In the genomic region with DNA sequence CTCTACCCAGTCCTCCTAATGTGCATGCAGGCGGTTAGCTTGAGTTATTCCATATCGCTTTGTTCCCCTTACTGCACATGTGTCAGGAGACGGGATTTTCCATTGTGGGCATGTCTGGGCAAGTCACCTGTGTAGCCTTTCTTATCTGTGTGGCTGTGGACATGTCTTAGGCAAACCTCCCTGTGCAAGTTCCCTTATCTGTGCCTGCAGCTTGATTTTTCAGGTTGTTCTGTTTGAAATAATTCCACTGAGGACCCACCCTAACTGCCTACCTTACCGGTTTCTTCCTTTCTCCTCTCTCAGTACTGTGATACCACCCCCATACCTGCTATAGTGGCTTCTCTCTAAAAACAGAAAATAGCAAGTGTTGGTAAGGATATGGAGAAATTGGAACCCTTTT, we compare ENCODE assay signal across 32 cellular contexts.
DNase-seq lines count a peak whose midpoint lies in the region; ATAC-seq, FAIRE-seq and TF ChIP-seq lines count a peak whose summit lies in the region.
"Had no signal": no experiment of that assay in that cellular context is flagged by ENCODE, and none has a peak within 500 bp of the region (broad histone marks: within the 10 kb centered on the region; RNA-seq: fewer than 3 reads in every experiment).

No MANE protein-coding gene starts in this region.

- POLR2A ChIA-PET in Caco-2 (lab: Charles Lee): no interaction called here

- intact Hi-C loops in Caco-2 (cut with micrococcal nuclease; ENCODE audit: unreplicated experiment): no loop called here

- H3K36me3 ChIP-seq in bronchial epithelial cell (ENCODE audit: control insufficient read depth, insufficient read depth, low read length): no peaks in the 10 kb centered on the region
- H3K36me3 ChIP-seq in Caco-2 (ENCODE audit: control insufficient read depth, insufficient read depth, low read length): no peaks in the 10 kb centered on the region

- no TSS peak for BruUV-seq in Caco-2 (replicated peaks; lab: Mats Ljungman, UMichigan)

- CTCF ChIA-PET in Caco-2 (lab: Charles Lee): no interaction called here

- no peak for ATAC-seq in HG03196 (IDR thresholded peaks at IDR 0.05; ENCODE audit: unreplicated experiment)
- ATAC-seq: activated naive CD8-positive, alpha-beta T cell treated with anti-CD3 and anti-CD28 coated beads, Interleukin-2, amount 50 U/mL, for 24 hours; natural killer cell had no signal

- TF ChIP-seq CTCF in bronchial epithelial cell (IDR thresholded peaks at IDR 0.05; ENCODE audit: insufficient read depth, low read length, severe bottlenecking): no peak
- no peak for TF ChIP-seq CTCF in progenitor cell of endocrine pancreas (IDR thresholded peaks at IDR 0.05; ENCODE audit: unreplicated experiment)
- TF ChIP-seq CTCF in Caco-2 (IDR thresholded peaks at IDR 0.05; ENCODE audit: insufficient read depth in 1 of 2, low read depth in 1 of 2, low read length in 1 of 2, severe bottlenecking in 1 of 2, unreplicated experiment in 1 of 2): no peak

- H3K4me3 ChIP-seq in bronchial epithelial cell (ENCODE audit: low read depth, low read length) (no peak overlapping the region), Caco-2 (ENCODE audit: low read depth, low read length) (no peak overlapping the region)
- H3K4me3 ChIP-seq: dorsolateral prefrontal cortex, skin epidermis had no signal

- DNase-seq in T-helper 1 cell (no peak), NCI-H526 treated with DMSO at 0.1 percent for 48 hours (lab: John Stamatoyannopoulos, UW) (peak; percentile 15), bronchial epithelial cell (ENCODE audit: low read depth) (peak; percentile 62), progenitor cell of endocrine pancreas (ENCODE audit: low spot score, unreplicated experiment) (no peak), Caco-2 (no peak), NCI-H2196 treated with DMSO at 0.1 percent for 48 hours (lab: John Stamatoyannopoulos, UW; ENCODE audit: unreplicated experiment) (no peak)
- DNase-seq: activated CD4-positive, alpha-beta memory T cell treated with anti-CD3 and anti-CD28 coated beads for 36 hours; activated CD4-positive, CD25-positive, alpha-beta regulatory T cell; activated effector memory CD4-positive, alpha-beta T cell treated with Interleukin-2 at 50 U/mL for 16 hours; activated naive CD8-positive, alpha-beta T cell treated with anti-CD3 and anti-CD28 coated beads, Interleukin-2, amount 50 U/mL, for 24 hours; CD4-positive, alpha-beta memory T cell; cerebellar nuclear complex; DMS 273 treated with DMSO at 0.1 percent for 48 hours; dorsolateral prefrontal cortex; EL; HFFc6; kidney; natural killer cell; NCI-H1105 treated with DMSO at 0.1 percent for 48 hours; NCI-H1930; NCI-H446; occipital lobe; Right ventricle myocardium superior; T-helper 9 cell had no signal

- peaks cover 7% of the 10 kb centered on the region for H3K9me3 Mint-ChIP-seq in T-helper 1 cell treated with Interleukin-12 subunit alpha and Interleukin-12 subunit beta and Interleukin-4 antibody, amounts not matched to agents 30 μg/mL and 1 μg/mL, for 36 hours
- H3K9me3 Mint-ChIP-seq in progenitor cell of endocrine pancreas (ENCODE audit: low read depth) (peaks cover 15% of the 10 kb centered on the region), Caco-2 (ENCODE audit: unreplicated experiment) (peaks cover 18% of the 10 kb centered on the region)
- H3K9me3 Mint-ChIP-seq: natural killer cell had no signal

- H3K27me3 Mint-ChIP-seq in T-helper 1 cell treated with Interleukin-12 subunit alpha and Interleukin-12 subunit beta and Interleukin-4 antibody, amounts not matched to agents 30 μg/mL and 1 μg/mL, for 36 hours (ENCODE audit: low read depth): no peaks in the 10 kb centered on the region
- H3K27me3 Mint-ChIP-seq in progenitor cell of endocrine pancreas (no peaks in the 10 kb centered on the region), Caco-2 (ENCODE audit: insufficient read depth, unreplicated experiment) (no peaks in the 10 kb centered on the region)
- H3K27me3 Mint-ChIP-seq: activated CD4-positive, alpha-beta memory T cell treated with anti-CD3 and anti-CD28 coated beads for 36 hours; activated naive CD8-positive, alpha-beta T cell treated with anti-CD3 and anti-CD28 coated beads, Interleukin-2, amount 50 U/mL, for 24 hours; CD4-positive, alpha-beta memory T cell; IgD-negative memory B cell had no signal

- no peak overlapping the region for H3K4me3 Mint-ChIP-seq in T-helper 1 cell treated with Interleukin-12 subunit alpha and Interleukin-12 subunit beta and Interleukin-4 antibody, amounts not matched to agents 30 μg/mL and 1 μg/mL, for 36 hours
- no peak overlapping the region for H3K4me3 Mint-ChIP-seq in progenitor cell of endocrine pancreas (ENCODE audit: low read depth)
- no peak overlapping the region for H3K4me3 Mint-ChIP-seq in Caco-2 (ENCODE audit: unreplicated experiment)
- H3K4me3 Mint-ChIP-seq: activated CD4-positive, alpha-beta memory T cell treated with anti-CD3 and anti-CD28 coated beads for 36 hours; activated naive CD8-positive, alpha-beta T cell treated with anti-CD3 and anti-CD28 coated beads, Interleukin-2, amount 50 U/mL, for 24 hours; CD4-positive, alpha-beta memory T cell; HFFc6; IgD-negative memory B cell; natural killer cell; stimulated activated naive CD8-positive, alpha-beta T cell treated with anti-CD3 and anti-CD28 coated beads, Interleukin-15, Interleukin-2, amounts not matched to agents 100 ng/mL and 50 ng/mL, for 24 hours had no signal

- H3K27me3 ChIP-seq in bronchial epithelial cell (ENCODE audit: control insufficient read depth, insufficient read depth, low read length) (no peaks in the 10 kb centered on the region), Caco-2 (replicated peaks; ENCODE audit: control insufficient read depth, insufficient read depth, low read length) (no peaks in the 10 kb centered on the region)
- H3K27me3 ChIP-seq: dorsolateral prefrontal cortex had no signal

- peak; percentile 66 for FAIRE-seq in bronchial epithelial cell (lab: Jason Lieb, UNC)
- FAIRE-seq: A204.1, endothelial cell of umbilical vein, GM12891, kidney had no signal

- peak overlapping the region; percentile 11 for H3K27ac Mint-ChIP-seq in T-helper 1 cell treated with Interleukin-12 subunit alpha and Interleukin-12 subunit beta and Interleukin-4 antibody, amounts not matched to agents 30 μg/mL and 1 μg/mL, for 36 hours
- H3K27ac Mint-ChIP-seq in progenitor cell of endocrine pancreas: peak overlapping the region; percentile 49
- H3K27ac Mint-ChIP-seq in Caco-2 (ENCODE audit: unreplicated experiment): no peak overlapping the region
- H3K27ac Mint-ChIP-seq: activated CD4-positive, alpha-beta memory T cell treated with anti-CD3 and anti-CD28 coated beads for 36 hours; activated naive CD8-positive, alpha-beta T cell treated with anti-CD3 and anti-CD28 coated beads, Interleukin-2, amount 50 U/mL, for 24 hours; CD4-positive, alpha-beta memory T cell; HFFc6; natural killer cell; stimulated activated naive CD8-positive, alpha-beta T cell treated with anti-CD3 and anti-CD28 coated beads, Interleukin-15, Interleukin-2, amounts not matched to agents 100 ng/mL and 50 ng/mL, for 24 hours had no signal

- H3K36me3 Mint-ChIP-seq in T-helper 1 cell treated with Interleukin-12 subunit alpha and Interleukin-12 subunit beta and Interleukin-4 antibody, amounts not matched to agents 30 μg/mL and 1 μg/mL, for 36 hours (ENCODE audit: low read depth): peaks cover 5% of the 10 kb centered on the region
- peaks cover 25% of the 10 kb centered on the region for H3K36me3 Mint-ChIP-seq in progenitor cell of endocrine pancreas (ENCODE audit: insufficient read depth)
- H3K36me3 Mint-ChIP-seq in Caco-2 (ENCODE audit: insufficient read depth, unreplicated experiment): no peaks in the 10 kb centered on the region

- 0 out of 2 replicates have a peak, but pooled peaks cover 3% of the 10 kb centered on the region for H3K9me3 ChIP-seq in Caco-2

- no peaks in the 10 kb centered on the region for H3K4me1 ChIP-seq in Caco-2

- H3K4me1 Mint-ChIP-seq in T-helper 1 cell treated with Interleukin-12 subunit alpha and Interleukin-12 subunit beta and Interleukin-4 antibody, amounts not matched to agents 30 μg/mL and 1 μg/mL, for 36 hours (ENCODE audit: low read depth): no peaks in the 10 kb centered on the region
- H3K4me1 Mint-ChIP-seq in progenitor cell of endocrine pancreas (ENCODE audit: low read depth) (no peaks in the 10 kb centered on the region), Caco-2 (ENCODE audit: low read depth, unreplicated experiment) (no peaks in the 10 kb centered on the region)
- H3K4me1 Mint-ChIP-seq: activated naive CD8-positive, alpha-beta T cell treated with anti-CD3 and anti-CD28 coated beads, Interleukin-2, amount 50 U/mL, for 24 hours; IgD-negative memory B cell; natural killer cell had no signal

Comparison
In these comparisons a context has a peak if more than half of its experiments do, and no peak if none do; other contexts are left out.
1. DNase-seq: peak in NCI-H526 treated with DMSO at 0.1 percent for 48 hours (single experiment) and bronchial epithelial cell (single experiment); none in T-helper 1 cell (0 of 5), progenitor cell of endocrine pancreas (single experiment), Caco-2 (0 of 2) and NCI-H2196 treated with DMSO at 0.1 percent for 48 hours (single experiment).